In the genomic region with DNA sequence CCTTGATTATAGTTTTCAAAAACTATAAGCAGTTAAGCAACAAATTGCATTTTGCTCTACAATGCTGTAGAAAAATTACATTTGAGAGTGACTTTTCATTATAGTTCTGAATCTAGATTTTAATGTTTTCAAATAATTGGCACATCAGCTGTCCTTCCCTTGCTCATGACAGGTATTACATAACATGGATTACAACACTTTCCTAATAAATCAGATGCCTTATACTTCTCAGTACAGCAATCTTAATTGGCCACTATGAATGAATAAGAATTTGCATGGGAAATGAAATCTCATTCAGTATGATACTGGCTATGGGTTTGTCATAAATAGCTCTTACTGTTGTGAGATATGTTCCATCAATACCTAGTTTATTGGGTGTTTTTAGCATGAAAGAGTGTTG, we compare ENCODE assay signal across 26 cellular contexts.
"Had no signal": no experiment of that assay in that cellular context is flagged by ENCODE, and none has a peak within 500 bp of the region (broad histone marks: within the 10 kb centered on the region; RNA-seq: fewer than 3 reads in every experiment).

No MANE protein-coding gene starts in this region.

- H3K27ac Mint-ChIP-seq: activated B cell treated with CpG ODN at 0.5 μM for 24 hours; activated CD4-positive, alpha-beta memory T cell treated with anti-CD3 and anti-CD28 coated beads for 36 hours; activated CD4-positive, alpha-beta T cell treated with anti-CD3 and anti-CD28 coated beads for 36 hours; activated naive CD4-positive, alpha-beta T cell treated with anti-CD3 and anti-CD28 coated beads for 36 hours; activated naive CD8-positive, alpha-beta T cell treated with anti-CD3 and anti-CD28 coated beads, Interleukin-2, amount 10 ng/mL, durations not matched to agents 7 days and 5 days; activated T-cell treated with anti-CD3 and anti-CD28 coated beads, Interleukin-2, amount 50 U/mL, for 72 hours; nephron progenitor cell; stimulated activated effector memory CD8-positive, alpha-beta T cell treated with anti-CD3 and anti-CD28 coated beads, Interleukin-12 subunit alpha, Interleukin-12 subunit beta, amount 100 ng/mL, for 72 hours; T-helper 1 cell treated with Interleukin-12 subunit alpha and Interleukin-12 subunit beta and Interleukin-4 antibody, amounts not matched to agents 30 μg/mL and 1 μg/mL, for 36 hours had no signal

- H3K4me1 ChIP-seq: body of pancreas, heart left ventricle, pancreas, right atrium auricular region, stomach, suprapubic skin, transverse colon had no signal

- H3K9me3 Mint-ChIP-seq: activated B cell treated with CpG ODN at 0.5 μM for 24 hours; activated CD4-positive, alpha-beta memory T cell treated with anti-CD3 and anti-CD28 coated beads for 36 hours; activated naive CD4-positive, alpha-beta T cell treated with anti-CD3 and anti-CD28 coated beads for 36 hours; activated naive CD8-positive, alpha-beta T cell treated with anti-CD3 and anti-CD28 coated beads, Interleukin-2, amount 10 ng/mL, durations not matched to agents 7 days and 5 days; activated T-cell treated with anti-CD3 and anti-CD28 coated beads, Interleukin-2, amount 50 U/mL, for 72 hours; nephron progenitor cell; stimulated activated effector memory CD8-positive, alpha-beta T cell treated with anti-CD3 and anti-CD28 coated beads, Interleukin-12 subunit alpha, Interleukin-12 subunit beta, amount 100 ng/mL, for 72 hours; T-helper 1 cell treated with Interleukin-12 subunit alpha and Interleukin-12 subunit beta and Interleukin-4 antibody, amounts not matched to agents 30 μg/mL and 1 μg/mL, for 36 hours had no signal

- H3K27me3 Mint-ChIP-seq: activated B cell treated with CpG ODN at 0.5 μM for 24 hours; activated CD4-positive, alpha-beta memory T cell treated with anti-CD3 and anti-CD28 coated beads for 36 hours; activated CD4-positive, alpha-beta T cell treated with anti-CD3 and anti-CD28 coated beads for 36 hours; activated naive CD8-positive, alpha-beta T cell treated with anti-CD3 and anti-CD28 coated beads, Interleukin-2, amount 10 ng/mL, durations not matched to agents 7 days and 5 days had no signal

- H3K4me3 ChIP-seq: body of pancreas, cardiac muscle cell, heart left ventricle, pancreas, psoas muscle, right atrium auricular region, stomach, suprapubic skin, transverse colon had no signal

- H3K27me3 ChIP-seq: body of pancreas, cardiac muscle cell, heart left ventricle, pancreas, right atrium auricular region, stomach, suprapubic skin, transverse colon had no signal

- H3K9me3 ChIP-seq: body of pancreas, heart left ventricle, pancreas, psoas muscle, right atrium auricular region, stomach, suprapubic skin, transverse colon had no signal

- DNase-seq: activated B cell treated with CpG ODN at 0.5 μM for 24 hours; activated CD4-positive, alpha-beta memory T cell treated with anti-CD3 and anti-CD28 coated beads for 36 hours; activated CD4-positive, alpha-beta T cell treated with anti-CD3 and anti-CD28 coated beads for 36 hours; activated effector memory CD4-positive, alpha-beta T cell treated with Interleukin-2 at 50 U/mL for 16 hours; activated naive CD4-positive, alpha-beta T cell treated with anti-CD3 and anti-CD28 coated beads for 36 hours; activated naive CD8-positive, alpha-beta T cell treated with anti-CD3 and anti-CD28 coated beads, Interleukin-2, amount 10 ng/mL, durations not matched to agents 7 days and 5 days; activated T-cell treated with anti-CD3 and anti-CD28 coated beads, Interleukin-2, amount 50 U/mL, for 72 hours; anterior cingulate cortex; body of pancreas; heart left ventricle; islet precursor cell; left cardiac atrium; mesenchymal stem cell; nephron progenitor cell; pancreas; psoas muscle; stimulated activated CD4-positive, alpha-beta T cell treated with anti-CD3 and anti-CD28 coated beads, Interleukin-1b, Interleukin-23, amount 100 ng/mL, for 48 hours; stomach; transverse colon had no signal

- H3K27ac ChIP-seq: body of pancreas, cardiac muscle cell, heart left ventricle, pancreas, psoas muscle, right atrium auricular region, stomach, suprapubic skin, transverse colon had no signal

- ATAC-seq: activated CD4-positive, alpha-beta T cell treated with anti-CD3 and anti-CD28 coated beads for 36 hours; activated T-cell treated with anti-CD3 and anti-CD28 coated beads, Interleukin-2, amount 50 U/mL, for 72 hours; body of pancreas; heart left ventricle; left cardiac atrium; pancreas; stimulated activated effector memory CD8-positive, alpha-beta T cell treated with anti-CD3 and anti-CD28 coated beads, Interleukin-12 subunit alpha, Interleukin-12 subunit beta, amount 100 ng/mL, for 72 hours had no signal

- FAIRE-seq: endometrium, pancreas, urothelium cell line had no signal

- H3K4me1 Mint-ChIP-seq: activated B cell treated with CpG ODN at 0.5 μM for 24 hours, nephron progenitor cell had no signal

- H3K4me3 Mint-ChIP-seq: activated B cell treated with CpG ODN at 0.5 μM for 24 hours; activated CD4-positive, alpha-beta memory T cell treated with anti-CD3 and anti-CD28 coated beads for 36 hours; activated CD4-positive, alpha-beta T cell treated with anti-CD3 and anti-CD28 coated beads for 36 hours; activated naive CD4-positive, alpha-beta T cell treated with anti-CD3 and anti-CD28 coated beads for 36 hours; activated naive CD8-positive, alpha-beta T cell treated with anti-CD3 and anti-CD28 coated beads, Interleukin-2, amount 10 ng/mL, durations not matched to agents 7 days and 5 days; activated T-cell treated with anti-CD3 and anti-CD28 coated beads, Interleukin-2, amount 50 U/mL, for 72 hours; nephron progenitor cell; stimulated activated effector memory CD8-positive, alpha-beta T cell treated with anti-CD3 and anti-CD28 coated beads, Interleukin-12 subunit alpha, Interleukin-12 subunit beta, amount 100 ng/mL, for 72 hours; T-helper 1 cell treated with Interleukin-12 subunit alpha and Interleukin-12 subunit beta and Interleukin-4 antibody, amounts not matched to agents 30 μg/mL and 1 μg/mL, for 36 hours had no signal
